ENCODE assay signal across 1 cellular context in genomic region chr22:30253205-30253852, GRCh38.
TF ChIP-seq lines count a peak whose summit lies in the region.

No MANE protein-coding gene starts in this region.

TF ChIP-seq in SK-N-SH treated with all-trans-retinoic acid at 6 μM for 48 hours, 23 proteins besides CTCF, POLR2A, EP300 and RAD21 (continued from another document):
- TF ChIP-seq CSRNP3 (CRISPR knock-in tag; IDR thresholded peaks at IDR 0.05): no peak
- no peak for TF ChIP-seq RARB (CRISPR knock-in tag; IDR thresholded peaks at IDR 0.05)
- no peak for TF ChIP-seq TSHZ2 (CRISPR knock-in tag; IDR thresholded peaks at IDR 0.05)
- no peak for TF ChIP-seq TCF4 (CRISPR knock-in tag; IDR thresholded peaks at IDR 0.05; ENCODE audit: borderline replicate concordance)
- TF ChIP-seq ZFP3 (CRISPR knock-in tag; IDR thresholded peaks at IDR 0.05): no peak
- no peak for TF ChIP-seq CREB5 (CRISPR knock-in tag; IDR thresholded peaks at IDR 0.05; ENCODE audit: low read depth)
- TF ChIP-seq POU6F1 (CRISPR knock-in tag; IDR thresholded peaks at IDR 0.05; ENCODE audit: borderline replicate concordance, low read depth): no peak
- no peak for TF ChIP-seq GLIS3 (CRISPR knock-in tag; IDR thresholded peaks at IDR 0.05)
- no peak for TF ChIP-seq ZC3H10 (CRISPR knock-in tag; IDR thresholded peaks at IDR 0.05)
- TF ChIP-seq TOX (CRISPR knock-in tag; IDR thresholded peaks at IDR 0.05; ENCODE audit: borderline replicate concordance): no peak
- no peak for TF ChIP-seq CSDC2 (CRISPR knock-in tag; IDR thresholded peaks at IDR 0.05)
- no peak for TF ChIP-seq ZNF70 (CRISPR knock-in tag; IDR thresholded peaks at IDR 0.05)
- no peak for TF ChIP-seq OSR1 (CRISPR knock-in tag; IDR thresholded peaks at IDR 0.05)
- TF ChIP-seq ESRRG (CRISPR knock-in tag; IDR thresholded peaks at IDR 0.05): no peak
- TF ChIP-seq PPARA (CRISPR knock-in tag; IDR thresholded peaks at IDR 0.05; ENCODE audit: borderline replicate concordance): no peak
- no peak for TF ChIP-seq ZNF565 (CRISPR knock-in tag; conservative IDR thresholded peaks at IDR 0.05; ENCODE audit: low read depth)
- TF ChIP-seq ISL1 (CRISPR knock-in tag; IDR thresholded peaks at IDR 0.05): no peak
- TF ChIP-seq ZNF8 (CRISPR knock-in tag; IDR thresholded peaks at IDR 0.05): no peak
- no peak for TF ChIP-seq BACH2 (CRISPR knock-in tag; IDR thresholded peaks at IDR 0.05; ENCODE audit: borderline replicate concordance)
